ENCODE assay signal across 10 cellular contexts in genomic region chr3:125512135-125512920, GRCh38. TPM values are rescaled to one million over a fixed set of nuclear protein-coding genes. Genes with fewer than 3 reads are reported as not detected.
DNase-seq lines count a peak whose midpoint lies in the region; ATAC-seq, FAIRE-seq and TF ChIP-seq lines count a peak whose summit lies in the region.
"Had no signal": no experiment of that assay in that cellular context is flagged by ENCODE, and none has a peak within 500 bp of the region (broad histone marks: within the 10 kb centered on the region; RNA-seq: fewer than 3 reads in every experiment).

No MANE protein-coding gene starts in this region.

- H3K27me3 ChIP-seq in K562 (ENCODE audit: control insufficient read depth in 2 of 2, insufficient read depth in 2 of 2, low read length in 2 of 2) = no peaks in the 10 kb centered on the region

- 38% methylated on average over 4 of the region's 4 CpGs for WGBS in K562 (ENCODE audit: insufficient coverage, low coverage, missing lambda C conversion rate)

- no peak overlapping the region; the same call in 1 of the 2 replicates for H3K4me2 ChIP-seq in K562 (ENCODE audit: insufficient read depth, low read length)

- no peak overlapping the region for H3K4me3 ChIP-seq in K562
- H3K4me3 ChIP-seq: thoracic aorta had no signal

- ATAC-seq in K562 (peak; percentile 60), HG03469 (IDR thresholded peaks at IDR 0.05; ENCODE audit: unreplicated experiment) (no peak), GM18873 (IDR thresholded peaks at IDR 0.05; ENCODE audit: low FRiP score, unreplicated experiment) (no peak)

- TF ChIP-seq EP300 in K562 (IDR thresholded peaks at IDR 0.05; ENCODE audit: low read length) = no peak

- peaks cover 3 to 25% of the 10 kb centered on the region in 2 experiments; a peak in 3 of 5 replicates for H3K4me1 ChIP-seq in K562 (replicated peaks in 1 of 2; ENCODE audit: control insufficient read depth in 2 of 2, insufficient read depth in 2 of 2, low read length in 2 of 2)

- CTCF ChIA-PET in K562 (lab: Yijun Ruan, JAX; ENCODE audit: low intra/inter-chr PET ratio) = no interaction called here

- intact Hi-C loops in K562 (cut with micrococcal nuclease) = no loop called here

- no peak for TF ChIP-seq RAD21 in K562 (CRISPR knock-in tag; conservative IDR thresholded peaks at IDR 0.05 in 1 of 2, IDR thresholded peaks at IDR 0.05 in 1 of 2)

- H4K20me1 ChIP-seq in K562 (replicated peaks; ENCODE audit: control insufficient read depth, insufficient read depth, low read length) = 0 out of 2 replicates have a peak, but pooled peaks cover 4% of the 10 kb centered on the region

- peaks cover 4% of the 10 kb centered on the region; the same call in 1 of the 2 replicates for H3K9me3 ChIP-seq in K562 (replicated peaks; ENCODE audit: control insufficient read depth, insufficient read depth, low read depth, low read length)
- H3K9me3 ChIP-seq: thoracic aorta had no signal

- in situ Hi-C loops in K562 (cut with MboI) = no loop called here

- no peak for TF ChIP-seq POLR2A in K562 (conservative IDR thresholded peaks at IDR 0.05)

- peak; percentile 75 for FAIRE-seq in K562 (lab: Jason Lieb, UNC)

- H3K27ac ChIP-seq in K562 (ENCODE audit: extremely low read depth, low read depth, low read length) = peak overlapping the region; percentile 52; the same call in 1 of the 3 replicates
- H3K27ac ChIP-seq: thoracic aorta had no signal

- H3K9me1 ChIP-seq in K562 (ENCODE audit: control insufficient read depth, insufficient read depth, low read length) = no peaks in the 10 kb centered on the region

- POLR2A ChIA-PET in K562 (lab: Yijun Ruan, JAX) = interaction anchor here (0.5 to 1.2 kb wide), 2 partner anchors 17 to 375 kb away, joined by 3 read pairs; no protein-coding TSS in a partner anchor

- DNase-seq in NCI-H2081 (lab: John Stamatoyannopoulos, UW) (peak; percentile 29 to 31), NCI-H2081 treated with DMSO at 0.1 percent for 48 hours (lab: John Stamatoyannopoulos, UW) (no peak), NAMALWA (ENCODE audit: low spot score) (peak; percentile 66), K562 (ENCODE audit: extremely low read depth in 1 of 4, low spot score in 3 of 4) (peak in 2 of 4 experiments; percentile 8 to 63), NCI-H2107 treated with DMSO at 0.1 percent for 48 hours (lab: John Stamatoyannopoulos, UW; ENCODE audit: unreplicated experiment) (no peak)
- DNase-seq in stimulated activated CD4-positive, alpha-beta T cell treated with anti-CD3 and anti-CD28 coated beads, Interleukin-15, amount 100 ng/mL, for 48 hours (ENCODE audit: low read depth in 2 of 2) = peak; percentile 24 to 43
- DNase-seq: left cardiac atrium had no signal

- H3K9ac ChIP-seq in K562 (ENCODE audit: insufficient read depth in 1 of 2, low read depth in 2 of 2, low read length in 2 of 2) = no peak overlapping the region

- no peak overlapping the region for H2AFZ ChIP-seq in K562 (ENCODE audit: low read depth, low read length)

- H3K79me2 ChIP-seq in K562 (ENCODE audit: control insufficient read depth, insufficient read depth, low read length) = peaks cover 60% of the 10 kb centered on the region

- no TSS peak for BruUV-seq in K562 (replicated peaks; lab: Mats Ljungman, UMichigan)

- no peak for TF ChIP-seq CTCF in K562 (IDR thresholded peaks at IDR 0.05 in 2 of 3, conservative IDR thresholded peaks at IDR 0.05 in 1 of 3; ENCODE audit: insufficient read depth in 2 of 3, low read depth in 1 of 3, low read length in 3 of 3)

- peaks cover 52% of the 10 kb centered on the region; the same call in 1 of the 3 replicates for H3K36me3 ChIP-seq in K562 (ENCODE audit: control insufficient read depth, insufficient read depth, low read length)
- H3K36me3 ChIP-seq: thoracic aorta had no signal

TF ChIP-seq in K562, 482 proteins besides CTCF, POLR2A, EP300 and RAD21 (continues in another document):
- TF ChIP-seq ZZZ3 (IDR thresholded peaks at IDR 0.05) (no peak), SUPT5H (IDR thresholded peaks at IDR 0.05) (no peak), UBTF (IDR thresholded peaks at IDR 0.05; ENCODE audit: borderline replicate concordance in 1 of 2, low read depth in 2 of 2, low read length in 2 of 2) (no peak), PATZ1 (CRISPR knock-in tag; IDR thresholded peaks at IDR 0.05; ENCODE audit: borderline replicate concordance) (no peak), RFX7 (CRISPR knock-in tag; IDR thresholded peaks at IDR 0.05) (no peak), FOSL1 (tag; conservative IDR thresholded peaks at IDR 0.05) (peak; percentile 49), SRSF3 (IDR thresholded peaks at IDR 0.05; ENCODE audit: insufficient read depth, low read length) (no peak), FOXA1 (IDR thresholded peaks at IDR 0.05; ENCODE audit: borderline replicate concordance) (no peak), ZNF449 (CRISPR knock-in tag; IDR thresholded peaks at IDR 0.05) (no peak), MLLT1 (IDR thresholded peaks at IDR 0.05) (no peak)

RNA-seq across cellular contexts. Expression of gene SNX4, which starts 7.7 kb away (rescaled TPM):
- total RNA-seq in K562 (2011; cell fraction: chromatin; rRNA removed; ENCODE audit: low replicate concordance) = 16.9 and 33.5 TPM in 2 replicates
- total RNA-seq in K562 (2011; cell fraction: nucleolus; rRNA removed) = 8.0 and 11.4 TPM in 2 replicates
- total RNA-seq in K562 (2011; cell fraction: nucleoplasm; rRNA removed) = 11.1 and 14.1 TPM in 2 replicates
- total RNA-seq in K562 (2014; rRNA removed) = 25.8 and 37.8 TPM in 2 replicates
- 33.8 and 39.2 TPM in 2 replicates for total RNA-seq in K562 (2014; rRNA removed; fragmentation: Illumina TruSeq; extraction: Trizol)
- 36.7 and 40.3 TPM in 2 replicates for total RNA-seq in K562 (2015; rRNA removed; fragmentation: Illumina TruSeq; extraction: Trizol)
- total RNA-seq in K562 (2021) = 29.6 and 30.0 TPM in 2 replicates
- 21.2 and 30.8 TPM in 2 replicates for polyA plus RNA-seq in K562 (2011; rRNA removed)
- polyA plus RNA-seq in K562 (2011; cell fraction: cytosol; rRNA removed) = 3.9 and 10.8 TPM in 2 replicates
- 4.5 and 6.8 TPM in 2 replicates for polyA plus RNA-seq in K562 (2011; cell fraction: nucleus; rRNA removed)
- 23.0 and 43.0 TPM in 2 replicates for polyA plus RNA-seq in K562 (2012)
- polyA plus RNA-seq in K562 (2014; fragmentation: Illumina TruSeq; extraction: Trizol) = 26.9 and 29.9 TPM in 2 replicates
- polyA plus RNA-seq in K562 (2014; fragmentation: Nextera tagmentation; extraction: Ambion mirVana) = 10 to 100 TPM; 11.4 to 15.8 TPM
- 27.0 and 29.9 TPM in 2 replicates for polyA plus RNA-seq in K562 (2014; rRNA removed)
- polyA minus RNA-seq in K562 (2011; rRNA and poly(A)+ RNA removed) = 38.9 and 41.2 TPM in 2 replicates
- 11.6 and 12.7 TPM in 2 replicates for polyA minus RNA-seq in K562 (2011; cell fraction: cytosol; rRNA and poly(A)+ RNA removed)
- 5.4 and 18.7 TPM in 2 replicates for polyA minus RNA-seq in K562 (2011; cell fraction: nucleus; rRNA and poly(A)+ RNA removed)

Comparison
In these comparisons a context has a peak if more than half of its experiments do, and no peak if none do; other contexts are left out.
1. DNase-seq: peak in NCI-H2081 (2 of 2), NAMALWA (single experiment) and stimulated activated CD4-positive, alpha-beta T cell treated with anti-CD3 and anti-CD28 coated beads, Interleukin-15, amount 100 ng/mL, for 48 hours (2 of 2); none in NCI-H2081 treated with DMSO at 0.1 percent for 48 hours (single experiment) and NCI-H2107 treated with DMSO at 0.1 percent for 48 hours (single experiment).